ENCODE assay signal across 10 cellular contexts in the genomic region with DNA sequence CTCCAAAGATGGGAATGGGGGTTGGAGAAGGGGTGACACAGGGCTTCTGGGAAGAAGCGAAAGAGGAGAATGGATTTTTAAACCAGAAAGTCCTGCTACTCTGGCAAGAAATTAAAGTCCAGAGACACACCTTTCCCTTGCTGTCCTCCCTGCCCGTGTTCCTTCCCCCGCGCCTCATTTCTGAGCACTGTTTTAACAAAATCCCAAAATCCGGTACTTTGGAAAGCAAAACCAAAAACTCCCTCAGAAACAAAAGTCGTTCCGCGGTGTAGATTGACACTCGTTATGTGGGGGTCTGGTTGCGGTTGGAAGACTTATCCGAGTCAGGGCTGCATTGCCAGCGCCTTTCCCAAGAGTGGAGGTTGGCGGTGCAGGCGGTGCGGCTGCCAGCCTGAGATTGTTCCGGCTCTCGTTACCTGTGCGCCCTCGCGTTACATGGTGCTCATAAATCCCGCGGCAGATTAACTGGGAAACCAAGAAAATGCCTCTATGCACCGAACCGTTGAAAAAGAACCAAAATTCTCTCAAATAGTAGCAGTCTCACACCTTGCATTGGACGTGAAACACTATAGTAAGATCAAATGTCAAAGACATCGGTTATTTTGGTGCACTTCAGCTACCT.
A peak's percentile ranks its signal among the peaks of the same experiment; 100 is the strongest.
DNase-seq lines count a peak whose midpoint lies in the region; FAIRE-seq and TF ChIP-seq lines count a peak whose summit lies in the region.
"Had no signal": no experiment of that assay in that cellular context is flagged by ENCODE, and none has a peak within 500 bp of the region (broad histone marks: within the 10 kb centered on the region; RNA-seq: fewer than 3 reads in every experiment).

No MANE protein-coding gene starts in this region.

- TF ChIP-seq CTCF in left ventricle myocardium inferior (IDR thresholded peaks at IDR 0.05; ENCODE audit: borderline replicate concordance) (no peak), progenitor cell of endocrine pancreas (IDR thresholded peaks at IDR 0.05; ENCODE audit: unreplicated experiment) (no peak)

- no peaks in the 10 kb centered on the region for H3K36me3 ChIP-seq in adipocyte (ENCODE audit: control insufficient read depth, insufficient read depth, low read length, severe bottlenecking)
- no peaks in the 10 kb centered on the region for H3K36me3 ChIP-seq in left ventricle myocardium inferior

- TF ChIP-seq POLR2A in GM12891 (IDR thresholded peaks at IDR 0.05; ENCODE audit: low read depth, low read length), result no peak

- H3K4me3 ChIP-seq in adipocyte (ENCODE audit: low read length) (peak overlapping the region; percentile 70), left ventricle myocardium inferior (peak overlapping the region; percentile 63)

- DNase-seq in DMS53 treated with DMSO at 0.1 percent for 48 hours (lab: John Stamatoyannopoulos, UW; ENCODE audit: unreplicated experiment) (peak; percentile 22), adipocyte (ENCODE audit: low read depth) (peak; percentile 3), left ventricle myocardium inferior (peak; percentile 19), progenitor cell of endocrine pancreas (ENCODE audit: low spot score, unreplicated experiment) (no peak), GM12891 (ENCODE audit: insufficient read length, low spot score) (no peak), cerebellar cortex (ENCODE audit: low spot score) (no peak), HUDEP-2 (lab: John Stamatoyannopoulos, UW; ENCODE audit: unreplicated experiment in 76 of 76) (no peak)
- no peak for DNase-seq in activated CD4-positive, alpha-beta memory T cell treated with anti-CD3 and anti-CD28 coated beads for 36 hours
- DNase-seq: NCI-H345, occipital lobe had no signal

- H3K27me3 ChIP-seq in adipocyte (replicated peaks; ENCODE audit: control insufficient read depth, insufficient read depth, low read length) (peaks cover 44% of the 10 kb centered on the region), left ventricle myocardium inferior (ENCODE audit: low read depth) (peaks cover 76% of the 10 kb centered on the region)

- no peaks in the 10 kb centered on the region for H3K9me3 Mint-ChIP-seq in progenitor cell of endocrine pancreas (ENCODE audit: low read depth)
- no peaks in the 10 kb centered on the region for H3K9me3 Mint-ChIP-seq in activated CD4-positive, alpha-beta memory T cell treated with anti-CD3 and anti-CD28 coated beads for 36 hours

- H3K4me1 ChIP-seq in adipocyte (ENCODE audit: control insufficient read depth, insufficient read depth, low read length) (peaks cover 10% of the 10 kb centered on the region), left ventricle myocardium inferior (peaks cover 25% of the 10 kb centered on the region)

- no peak for FAIRE-seq in GM12891 (lab: Jason Lieb, UNC)

- peaks cover 32% of the 10 kb centered on the region for H3K27me3 Mint-ChIP-seq in progenitor cell of endocrine pancreas
- H3K27me3 Mint-ChIP-seq in activated CD4-positive, alpha-beta memory T cell treated with anti-CD3 and anti-CD28 coated beads for 36 hours, result peaks cover 89% of the 10 kb centered on the region

- no peaks in the 10 kb centered on the region for H3K36me3 Mint-ChIP-seq in progenitor cell of endocrine pancreas (ENCODE audit: insufficient read depth)
- no peaks in the 10 kb centered on the region for H3K36me3 Mint-ChIP-seq in activated CD4-positive, alpha-beta memory T cell treated with anti-CD3 and anti-CD28 coated beads for 36 hours

- no peak overlapping the region for H3K27ac ChIP-seq in left ventricle myocardium inferior (replicated peaks)

- CTCF ChIA-PET in activated CD4-positive, alpha-beta memory T cell treated with anti-CD3 and anti-CD28 coated beads for 36 hours (lab: Charles Lee), result interaction anchor here (1.3 to 1.5 kb wide), 2 partner anchors 13 to 252 kb away, joined by 4 read pairs; no protein-coding TSS in a partner anchor

- no peak overlapping the region for H3K9ac ChIP-seq in adipocyte (ENCODE audit: low read length)

- peaks cover 2% of the 10 kb centered on the region for H3K9me3 ChIP-seq in adipocyte (ENCODE audit: control insufficient read depth, low read length)
- H3K9me3 ChIP-seq in left ventricle myocardium inferior (replicated peaks), result no peaks in the 10 kb centered on the region

- H3K4me1 Mint-ChIP-seq in progenitor cell of endocrine pancreas (ENCODE audit: low read depth), result peaks cover 73% of the 10 kb centered on the region
- H3K4me1 Mint-ChIP-seq in activated CD4-positive, alpha-beta memory T cell treated with anti-CD3 and anti-CD28 coated beads for 36 hours (ENCODE audit: low read depth), result peaks cover 14% of the 10 kb centered on the region

- peak overlapping the region; percentile 25 for H3K27ac Mint-ChIP-seq in progenitor cell of endocrine pancreas
- H3K27ac Mint-ChIP-seq in activated CD4-positive, alpha-beta memory T cell treated with anti-CD3 and anti-CD28 coated beads for 36 hours, result no peak overlapping the region

- H3K4me3 Mint-ChIP-seq in progenitor cell of endocrine pancreas (ENCODE audit: low read depth), result peak overlapping the region; percentile 51
- no peak overlapping the region for H3K4me3 Mint-ChIP-seq in activated CD4-positive, alpha-beta memory T cell treated with anti-CD3 and anti-CD28 coated beads for 36 hours

- intact Hi-C loops in left ventricle myocardium inferior (cut with micrococcal nuclease), result loop anchor here (5.0 to 10.0 kb wide), 2 partner anchors 225 to 252 kb away; no protein-coding TSS in a partner anchor
- intact Hi-C loops in activated CD4-positive, alpha-beta memory T cell treated with anti-CD3 and anti-CD28 coated beads for 36 hours (cut with micrococcal nuclease), result loop anchor here (1.0 to 5.0 kb wide), 2 partner anchors 224 to 1010 kb away; no protein-coding TSS in a partner anchor

- POLR2A ChIA-PET in activated CD4-positive, alpha-beta memory T cell treated with anti-CD3 and anti-CD28 coated beads for 36 hours (lab: Charles Lee), result no interaction called here

TF ChIP-seq in GM12891, 5 proteins besides CTCF, POLR2A, EP300 and RAD21:
- TF ChIP-seq TAF1 (IDR thresholded peaks at IDR 0.05; ENCODE audit: low read depth, low read length), result no peak
- TF ChIP-seq POU2F2 (IDR thresholded peaks at IDR 0.05; ENCODE audit: low read depth, low read length), result no peak
- no peak for TF ChIP-seq POLR2AphosphoS5 (IDR thresholded peaks at IDR 0.05; ENCODE audit: low read depth, low read length)
- TF ChIP-seq PAX5 (IDR thresholded peaks at IDR 0.05; ENCODE audit: insufficient read depth, low read length, severe bottlenecking), result no peak
- TF ChIP-seq SPI1 (IDR thresholded peaks at IDR 0.05; ENCODE audit: low read depth, low read length), result no peak

Comparison
In these comparisons a context has a peak if more than half of its experiments do, and no peak if none do; other contexts are left out.
1. DNase-seq: peak in DMS53 treated with DMSO at 0.1 percent for 48 hours (single experiment), adipocyte (single experiment) and left ventricle myocardium inferior (single experiment); none in progenitor cell of endocrine pancreas (single experiment), GM12891 (single experiment), activated CD4-positive, alpha-beta memory T cell treated with anti-CD3 and anti-CD28 coated beads for 36 hours (single experiment), cerebellar cortex (single experiment) and HUDEP-2 (0 of 76).